Comparison of ENCODE assay signal across 2 cellular contexts in genomic region chr1:247085310-247085709, GRCh38.
TF ChIP-seq lines count a peak whose summit lies in the region.

No MANE protein-coding gene starts in this region.

TF ChIP-seq in K562, 482 proteins besides CTCF, POLR2A, EP300 and RAD21:
- TF ChIP-seq, protein P1, sequence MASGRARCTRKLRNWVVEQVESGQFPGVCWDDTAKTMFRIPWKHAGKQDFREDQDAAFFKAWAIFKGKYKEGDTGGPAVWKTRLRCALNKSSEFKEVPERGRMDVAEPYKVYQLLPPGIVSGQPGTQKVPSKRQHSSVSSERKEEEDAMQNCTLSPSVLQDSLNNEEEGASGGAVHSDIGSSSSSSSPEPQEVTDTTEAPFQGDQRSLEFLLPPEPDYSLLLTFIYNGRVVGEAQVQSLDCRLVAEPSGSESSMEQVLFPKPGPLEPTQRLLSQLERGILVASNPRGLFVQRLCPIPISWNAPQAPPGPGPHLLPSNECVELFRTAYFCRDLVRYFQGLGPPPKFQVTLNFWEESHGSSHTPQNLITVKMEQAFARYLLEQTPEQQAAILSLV (tag; IDR thresholded peaks at IDR 0.05), result no peak
- TF ChIP-seq EGR1 (conservative IDR thresholded peaks at IDR 0.05), result peak; percentile 30; the same call in 1 of the 2 replicates
- TF ChIP-seq CBFA2T3 (IDR thresholded peaks at IDR 0.05), result no peak
- TF ChIP-seq HIVEP1 (CRISPR knock-in tag; IDR thresholded peaks at IDR 0.05), result no peak
- TF ChIP-seq HDAC1 (IDR thresholded peaks at IDR 0.05), result no peak
TF ChIP-seq in K562: peak in this region for 1.

TF ChIP-seq in HepG2, 621 proteins besides CTCF, POLR2A, EP300 and RAD21:
- TF ChIP-seq, protein P2, sequence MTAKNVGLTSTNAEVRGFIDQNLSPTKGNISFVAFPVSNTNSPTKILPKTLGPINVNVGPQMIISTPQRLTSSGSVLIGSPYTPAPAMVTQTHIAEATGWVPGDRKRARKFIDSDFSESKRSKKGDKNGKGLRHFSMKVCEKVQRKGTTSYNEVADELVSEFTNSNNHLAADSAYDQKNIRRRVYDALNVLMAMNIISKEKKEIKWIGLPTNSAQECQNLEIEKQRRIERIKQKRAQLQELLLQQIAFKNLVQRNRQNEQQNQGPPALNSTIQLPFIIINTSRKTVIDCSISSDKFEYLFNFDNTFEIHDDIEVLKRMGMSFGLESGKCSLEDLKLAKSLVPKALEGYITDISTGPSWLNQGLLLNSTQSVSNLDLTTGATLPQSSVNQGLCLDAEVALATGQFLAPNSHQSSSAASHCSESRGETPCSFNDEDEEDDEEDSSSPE (CRISPR knock-in tag; IDR thresholded peaks at IDR 0.05), result no peak
- TF ChIP-seq ZFP1 (CRISPR knock-in tag; IDR thresholded peaks at IDR 0.05) (no peak), CBFB (CRISPR knock-in tag; IDR thresholded peaks at IDR 0.05) (no peak), TAF15 (IDR thresholded peaks at IDR 0.05; ENCODE audit: low read depth, low read length, poor library complexity, severe bottlenecking) (no peak)
TF ChIP-seq in HepG2: peak in this region for 0.
